Comparison of ENCODE assay signal across 1 cellular context in the genomic region with DNA sequence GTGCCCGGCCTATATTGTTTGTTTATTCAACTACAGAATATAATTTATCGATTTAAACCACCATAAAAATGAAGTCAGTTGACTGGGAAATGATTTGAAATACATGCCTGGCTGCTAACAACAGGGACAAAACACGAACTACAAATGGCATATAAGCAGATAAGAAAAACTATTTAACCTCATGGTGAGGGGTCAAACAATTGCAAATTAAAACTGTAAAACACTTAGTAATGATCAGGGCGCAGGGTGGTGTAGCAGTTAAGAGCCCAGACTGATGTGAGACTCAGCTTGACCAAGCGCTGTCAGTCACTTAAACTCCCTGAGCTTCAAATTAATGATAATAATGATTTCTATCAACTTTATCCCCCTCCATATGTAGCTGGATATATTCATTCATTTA.
TF ChIP-seq lines count a peak whose summit lies in the region.

No MANE protein-coding gene starts in this region.

TF ChIP-seq in GM23338, 12 proteins besides CTCF, POLR2A, EP300 and RAD21 (continued from another document):
- TF ChIP-seq, protein P1, sequence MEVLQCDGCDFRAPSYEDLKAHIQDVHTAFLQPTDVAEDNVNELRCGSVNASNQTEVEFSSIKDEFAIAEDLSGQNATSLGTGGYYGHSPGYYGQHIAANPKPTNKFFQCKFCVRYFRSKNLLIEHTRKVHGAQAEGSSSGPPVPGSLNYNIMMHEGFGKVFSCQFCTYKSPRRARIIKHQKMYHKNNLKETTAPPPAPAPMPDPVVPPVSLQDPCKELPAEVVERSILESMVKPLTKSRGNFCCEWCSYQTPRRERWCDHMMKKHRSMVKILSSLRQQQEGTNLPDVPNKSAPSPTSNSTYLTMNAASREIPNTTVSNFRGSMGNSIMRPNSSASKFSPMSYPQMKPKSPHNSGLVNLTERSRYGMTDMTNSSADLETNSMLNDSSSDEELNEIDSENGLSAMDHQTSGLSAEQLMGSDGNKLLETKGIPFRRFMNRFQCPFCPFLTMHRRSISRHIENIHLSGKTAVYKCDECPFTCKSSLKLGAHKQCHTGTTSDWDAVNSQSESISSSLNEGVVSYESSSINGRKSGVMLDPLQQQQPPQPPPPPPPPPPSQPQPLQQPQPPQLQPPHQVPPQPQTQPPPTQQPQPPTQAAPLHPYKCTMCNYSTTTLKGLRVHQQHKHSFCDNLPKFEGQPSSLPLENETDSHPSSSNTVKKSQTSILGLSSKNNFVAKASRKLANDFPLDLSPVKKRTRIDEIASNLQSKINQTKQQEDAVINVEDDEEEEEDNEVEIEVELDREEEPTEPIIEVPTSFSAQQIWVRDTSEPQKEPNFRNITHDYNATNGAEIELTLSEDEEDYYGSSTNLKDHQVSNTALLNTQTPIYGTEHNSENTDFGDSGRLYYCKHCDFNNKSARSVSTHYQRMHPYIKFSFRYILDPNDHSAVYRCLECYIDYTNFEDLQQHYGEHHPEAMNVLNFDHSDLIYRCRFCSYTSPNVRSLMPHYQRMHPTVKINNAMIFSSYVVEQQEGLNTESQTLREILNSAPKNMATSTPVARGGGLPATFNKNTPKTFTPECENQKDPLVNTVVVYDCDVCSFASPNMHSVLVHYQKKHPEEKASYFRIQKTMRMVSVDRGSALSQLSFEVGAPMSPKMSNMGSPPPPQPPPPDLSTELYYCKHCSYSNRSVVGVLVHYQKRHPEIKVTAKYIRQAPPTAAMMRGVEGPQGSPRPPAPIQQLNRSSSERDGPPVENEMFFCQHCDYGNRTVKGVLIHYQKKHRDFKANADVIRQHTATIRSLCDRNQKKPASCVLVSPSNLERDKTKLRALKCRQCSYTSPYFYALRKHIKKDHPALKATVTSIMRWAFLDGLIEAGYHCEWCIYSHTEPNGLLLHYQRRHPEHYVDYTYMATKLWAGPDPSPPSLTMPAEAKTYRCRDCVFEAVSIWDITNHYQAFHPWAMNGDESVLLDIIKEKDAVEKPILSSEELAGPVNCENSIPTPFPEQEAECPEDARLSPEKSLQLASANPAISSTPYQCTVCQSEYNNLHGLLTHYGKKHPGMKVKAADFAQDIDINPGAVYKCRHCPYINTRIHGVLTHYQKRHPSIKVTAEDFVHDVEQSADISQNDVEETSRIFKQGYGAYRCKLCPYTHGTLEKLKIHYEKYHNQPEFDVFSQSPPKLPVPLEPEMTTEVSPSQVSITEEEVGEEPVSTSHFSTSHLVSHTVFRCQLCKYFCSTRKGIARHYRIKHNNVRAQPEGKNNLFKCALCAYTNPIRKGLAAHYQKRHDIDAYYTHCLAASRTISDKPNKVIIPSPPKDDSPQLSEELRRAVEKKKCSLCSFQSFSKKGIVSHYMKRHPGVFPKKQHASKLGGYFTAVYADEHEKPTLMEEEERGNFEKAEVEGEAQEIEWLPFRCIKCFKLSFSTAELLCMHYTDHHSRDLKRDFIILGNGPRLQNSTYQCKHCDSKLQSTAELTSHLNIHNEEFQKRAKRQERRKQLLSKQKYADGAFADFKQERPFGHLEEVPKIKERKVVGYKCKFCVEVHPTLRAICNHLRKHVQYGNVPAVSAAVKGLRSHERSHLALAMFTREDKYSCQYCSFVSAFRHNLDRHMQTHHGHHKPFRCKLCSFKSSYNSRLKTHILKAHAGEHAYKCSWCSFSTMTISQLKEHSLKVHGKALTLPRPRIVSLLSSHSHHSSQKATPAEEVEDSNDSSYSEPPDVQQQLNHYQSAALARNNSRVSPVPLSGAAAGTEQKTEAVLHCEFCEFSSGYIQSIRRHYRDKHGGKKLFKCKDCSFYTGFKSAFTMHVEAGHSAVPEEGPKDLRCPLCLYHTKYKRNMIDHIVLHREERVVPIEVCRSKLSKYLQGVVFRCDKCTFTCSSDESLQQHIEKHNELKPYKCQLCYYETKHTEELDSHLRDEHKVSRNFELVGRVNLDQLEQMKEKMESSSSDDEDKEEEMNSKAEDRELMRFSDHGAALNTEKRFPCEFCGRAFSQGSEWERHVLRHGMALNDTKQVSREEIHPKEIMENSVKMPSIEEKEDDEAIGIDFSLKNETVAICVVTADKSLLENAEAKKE (CRISPR knock-in tag; IDR thresholded peaks at IDR 0.05) = no peak
- TF ChIP-seq CREB1 (CRISPR knock-in tag; IDR thresholded peaks at IDR 0.05; ENCODE audit: low read depth) = no peak
- TF ChIP-seq NANOG (IDR thresholded peaks at IDR 0.05; ENCODE audit: borderline replicate concordance) = no peak
- no peak for TF ChIP-seq EZH2phosphoT487 (IDR thresholded peaks at IDR 0.05; ENCODE audit: unreplicated experiment)
- TF ChIP-seq POLR2AphosphoS5 (IDR thresholded peaks at IDR 0.05; ENCODE audit: low read depth) = no peak
- no peak for TF ChIP-seq EZH2 (IDR thresholded peaks at IDR 0.05; ENCODE audit: low read depth, unreplicated experiment)
